Comparison of ENCODE assay signal across 22 cellular contexts in the genomic region with DNA sequence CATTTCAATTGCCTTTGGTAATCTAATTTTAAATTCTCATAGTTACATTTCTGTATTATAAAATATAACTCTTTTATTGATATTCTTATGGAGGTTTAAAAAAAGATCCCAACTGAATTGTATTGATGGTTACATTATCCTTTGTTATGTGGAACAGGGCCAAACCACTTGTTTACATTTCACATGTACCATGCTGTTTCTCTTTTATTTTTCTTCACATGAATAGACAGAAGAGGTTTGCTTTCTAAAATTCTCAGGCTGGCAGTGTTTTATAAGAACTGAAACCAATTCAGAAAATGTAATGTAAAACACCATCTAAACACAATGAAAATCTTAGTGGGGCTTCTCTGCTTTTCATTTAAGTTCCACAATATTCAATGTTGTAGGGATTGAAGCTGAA.
DNase-seq lines count a peak whose midpoint lies in the region; ATAC-seq and TF ChIP-seq lines count a peak whose summit lies in the region.
"Had no signal": no experiment of that assay in that cellular context is flagged by ENCODE, and none has a peak within 500 bp of the region (broad histone marks: within the 10 kb centered on the region; RNA-seq: fewer than 3 reads in every experiment).

No MANE protein-coding gene starts in this region.

- no peak for TF ChIP-seq POLR2A in GM18505 (IDR thresholded peaks at IDR 0.05; ENCODE audit: borderline replicate concordance, extremely low read depth, insufficient read depth, insufficient read length)

- no peaks in the 10 kb centered on the region for H3K36me3 Mint-ChIP-seq in activated CD4-positive, alpha-beta memory T cell treated with anti-CD3 and anti-CD28 coated beads, Interleukin-2, amount 10 ng/mL, durations not matched to agents 7 days and 5 days (ENCODE audit: low read depth)
- H3K36me3 Mint-ChIP-seq: immature natural killer cell, neural progenitor cell had no signal

- no peak overlapping the region for H3K4me3 Mint-ChIP-seq in activated CD4-positive, alpha-beta memory T cell treated with anti-CD3 and anti-CD28 coated beads, Interleukin-2, amount 10 ng/mL, durations not matched to agents 7 days and 5 days
- H3K4me3 Mint-ChIP-seq: activated naive CD8-positive, alpha-beta T cell treated with anti-CD3 and anti-CD28 coated beads, Interleukin-2, amount 50 U/mL, for 24 hours; immature natural killer cell; neural progenitor cell had no signal

- peak; percentile 77 for ATAC-seq in GM18505 (IDR thresholded peaks at IDR 0.05; ENCODE audit: unreplicated experiment)
- no peak for ATAC-seq in GM21723 (IDR thresholded peaks at IDR 0.05; ENCODE audit: unreplicated experiment)
- ATAC-seq: activated naive CD8-positive, alpha-beta T cell treated with anti-CD3 and anti-CD28 coated beads, Interleukin-2, amount 50 U/mL, for 24 hours; GM12878; heart right ventricle; mucosa of descending colon; psoas muscle had no signal

- no peak for TF ChIP-seq CTCF in astrocyte of the cerebellum (IDR thresholded peaks at IDR 0.05; ENCODE audit: low read depth, low read length, missing control alignments)

- CTCF ChIA-PET in activated CD4-positive, alpha-beta memory T cell treated with anti-CD3 and anti-CD28 coated beads, Interleukin-2, amount 10 ng/mL, durations not matched to agents 7 days and 5 days (lab: Charles Lee): no interaction called here

- no peaks in the 10 kb centered on the region for H3K4me1 Mint-ChIP-seq in activated CD4-positive, alpha-beta memory T cell treated with anti-CD3 and anti-CD28 coated beads, Interleukin-2, amount 10 ng/mL, durations not matched to agents 7 days and 5 days
- H3K4me1 Mint-ChIP-seq: activated naive CD8-positive, alpha-beta T cell treated with anti-CD3 and anti-CD28 coated beads, Interleukin-2, amount 50 U/mL, for 24 hours; immature natural killer cell; neural progenitor cell had no signal

- H3K27me3 Mint-ChIP-seq in activated CD4-positive, alpha-beta memory T cell treated with anti-CD3 and anti-CD28 coated beads, Interleukin-2, amount 10 ng/mL, durations not matched to agents 7 days and 5 days: no peaks in the 10 kb centered on the region
- H3K27me3 Mint-ChIP-seq: activated naive CD8-positive, alpha-beta T cell treated with anti-CD3 and anti-CD28 coated beads, Interleukin-2, amount 50 U/mL, for 24 hours had no signal

- in situ Hi-C loops in astrocyte of the cerebellum (cut with HindIII; ENCODE audit: low sequenced_read_pairs): no loop called here

- peak; percentile 4 for DNase-seq in H4 (ENCODE audit: low spot score)
- DNase-seq in NCI-H187 treated with DMSO at 0.1 percent for 48 hours (lab: John Stamatoyannopoulos, UW): peak; percentile 32
- peak; percentile 22 for DNase-seq in astrocyte of the cerebellum (ENCODE audit: low read depth)
- no peak for DNase-seq in NCI-H1436 (lab: John Stamatoyannopoulos, UW)
- no peak for DNase-seq in activated CD4-positive, alpha-beta memory T cell treated with anti-CD3 and anti-CD28 coated beads, Interleukin-2, amount 10 ng/mL, durations not matched to agents 7 days and 5 days
- DNase-seq in anterior cingulate cortex (lab: John Stamatoyannopoulos, UW): no peak
- DNase-seq: activated effector memory CD4-positive, alpha-beta T cell treated with Interleukin-2 at 50 U/mL for 16 hours; activated naive CD8-positive, alpha-beta T cell treated with anti-CD3 and anti-CD28 coated beads, Interleukin-2, amount 50 U/mL, for 24 hours; dermis blood vessel endothelial cell; DMS 273 treated with DMSO at 0.1 percent for 48 hours; heart right ventricle; immature natural killer cell; left ventricle myocardium inferior; mucosa of descending colon; psoas muscle; stimulated activated CD4-positive, alpha-beta T cell treated with anti-CD3 and anti-CD28 coated beads, Interleukin-1b, Interleukin-23, amount 100 ng/mL, for 48 hours; stimulated activated naive CD4-positive, alpha-beta T cell; T-helper 2 cell had no signal

- H3K4me3 ChIP-seq in astrocyte of the cerebellum (ENCODE audit: low read depth, low read length): no peak overlapping the region
- H3K4me3 ChIP-seq: GM12878, heart right ventricle, left ventricle myocardium inferior, mucosa of descending colon, neural progenitor cell, psoas muscle had no signal

- no peak overlapping the region for H3K27ac Mint-ChIP-seq in activated CD4-positive, alpha-beta memory T cell treated with anti-CD3 and anti-CD28 coated beads, Interleukin-2, amount 10 ng/mL, durations not matched to agents 7 days and 5 days
- H3K27ac Mint-ChIP-seq: activated naive CD8-positive, alpha-beta T cell treated with anti-CD3 and anti-CD28 coated beads, Interleukin-2, amount 50 U/mL, for 24 hours; immature natural killer cell; neural progenitor cell had no signal

- POLR2A ChIA-PET in activated CD4-positive, alpha-beta memory T cell treated with anti-CD3 and anti-CD28 coated beads, Interleukin-2, amount 10 ng/mL, durations not matched to agents 7 days and 5 days (lab: Charles Lee): no interaction called here

- H3K9me3 Mint-ChIP-seq in activated CD4-positive, alpha-beta memory T cell treated with anti-CD3 and anti-CD28 coated beads, Interleukin-2, amount 10 ng/mL, durations not matched to agents 7 days and 5 days: peaks cover 2% of the 10 kb centered on the region

Comparison
In these comparisons a context has a peak if more than half of its experiments do, and no peak if none do; other contexts are left out.
1. DNase-seq: peak in H4 (single experiment), NCI-H187 treated with DMSO at 0.1 percent for 48 hours (single experiment) and astrocyte of the cerebellum (single experiment); none in NCI-H1436 (single experiment), activated CD4-positive, alpha-beta memory T cell treated with anti-CD3 and anti-CD28 coated beads, Interleukin-2, amount 10 ng/mL, durations not matched to agents 7 days and 5 days (single experiment) and anterior cingulate cortex (0 of 58).